In genomic region chr12:115337693-115338543, GRCh38 we compare ENCODE assay signal across 2 cellular contexts.
A peak's percentile ranks its signal among the peaks of the same experiment; 100 is the strongest.
TF ChIP-seq lines count a peak whose summit lies in the region.

No MANE protein-coding gene starts in this region.

TF ChIP-seq in A549, 52 proteins besides CTCF, POLR2A, EP300 and RAD21:
- TF ChIP-seq USF2 (IDR thresholded peaks at IDR 0.05) (peak; percentile 45; the same call in 1 of the 2 replicates), MAFK (IDR thresholded peaks at IDR 0.05; ENCODE audit: partially characterized antibody) (no peak), MAX (IDR thresholded peaks at IDR 0.05) (peak; percentile 71; the same call in 1 of the 2 replicates), KDM1A (IDR thresholded peaks at IDR 0.05; ENCODE audit: low read depth) (no peak), GATA3 (IDR thresholded peaks at IDR 0.05; ENCODE audit: borderline replicate concordance) (peak; percentile 63; the same call in 1 of the 2 replicates), ZSCAN20 (CRISPR knock-in tag; IDR thresholded peaks at IDR 0.05) (no peak), JUN (IDR thresholded peaks at IDR 0.05) (peak; percentile 49 to 60; a peak in 1 of 5 replicates), MYC (IDR thresholded peaks at IDR 0.05; ENCODE audit: borderline replicate concordance, low read length) (0 out of 2 replicates have a peak, but pooled peaks have one; percentile 15), FOSL2 (IDR thresholded peaks at IDR 0.05) (peak; percentile 69; the same call in 1 of the 2 replicates), FOSL2 (CRISPR knock-in tag; IDR thresholded peaks at IDR 0.05) (peak; percentile 91), ATOH8 (CRISPR knock-in tag; IDR thresholded peaks at IDR 0.05; ENCODE audit: low read depth) (no peak), JUNB (IDR thresholded peaks at IDR 0.05) (peak; percentile 79)

TF ChIP-seq in IMR-90, 13 proteins besides CTCF, POLR2A, EP300 and RAD21 (continued from another document):
- TF ChIP-seq FOS (IDR thresholded peaks at IDR 0.05; ENCODE audit: low read depth, low read length): peak; percentile 80
